In the genomic region with DNA sequence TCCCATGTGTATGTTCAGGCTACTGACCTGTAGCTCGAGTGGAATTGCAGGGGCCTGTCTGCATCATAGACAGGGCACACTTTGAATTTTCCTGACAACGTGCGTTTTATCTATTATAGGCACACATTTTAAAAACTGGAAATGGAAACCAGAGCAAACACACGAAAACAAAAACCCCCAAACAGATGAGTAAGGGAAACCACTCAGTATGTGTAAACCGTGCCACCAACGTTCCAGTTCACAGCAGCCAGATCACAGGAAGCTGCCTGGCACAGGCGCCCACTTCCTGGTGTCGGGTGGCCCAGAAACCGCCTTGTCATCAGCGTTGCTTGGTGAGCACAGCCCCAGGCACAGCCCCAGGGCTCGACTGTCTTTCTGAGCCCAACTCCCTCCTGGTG, we compare ENCODE assay signal across 8 cellular contexts.
DNase-seq lines count a peak whose midpoint lies in the region; ATAC-seq lines count a peak whose summit lies in the region.

No MANE protein-coding gene starts in this region.

- peak; percentile 74 for ATAC-seq in HG02970 (IDR thresholded peaks at IDR 0.05; ENCODE audit: low FRiP score, unreplicated experiment)

- DNase-seq in NCI-H2081 (lab: John Stamatoyannopoulos, UW), result peak; percentile 57 to 80
- no peak for DNase-seq in NCI-H2081 treated with DMSO at 0.1 percent for 48 hours (lab: John Stamatoyannopoulos, UW)
- DNase-seq in NOMO-1 (lab: John Stamatoyannopoulos, UW; ENCODE audit: unreplicated experiment in 2 of 2), result peak; percentile 32 to 61
- DNase-seq in activated CD8-positive, alpha-beta memory T cell treated with anti-CD3 and anti-CD28 coated beads, Interleukin-2, amount 50 U/mL, for 24 hours (ENCODE audit: extremely low read depth), result peak; percentile 86
- DNase-seq in fibroblast of gingiva (ENCODE audit: low read depth), result peak; percentile 88
- peak; percentile 81 for DNase-seq in stimulated activated CD4-positive, alpha-beta T cell treated with anti-CD3 and anti-CD28 coated beads, Interleukin-12 subunit alpha, Interleukin-12 subunit beta, amount 100 ng/mL, for 4 hours
- no peak for DNase-seq in epidermal melanocyte (ENCODE audit: insufficient read length, low spot score)

Comparison
In these comparisons a context has a peak if more than half of its experiments do, and no peak if none do; other contexts are left out.
1. DNase-seq: peak in NCI-H2081 (2 of 2), NOMO-1 (2 of 2), activated CD8-positive, alpha-beta memory T cell treated with anti-CD3 and anti-CD28 coated beads, Interleukin-2, amount 50 U/mL, for 24 hours (single experiment), fibroblast of gingiva (single experiment) and stimulated activated CD4-positive, alpha-beta T cell treated with anti-CD3 and anti-CD28 coated beads, Interleukin-12 subunit alpha, Interleukin-12 subunit beta, amount 100 ng/mL, for 4 hours (single experiment); none in NCI-H2081 treated with DMSO at 0.1 percent for 48 hours (single experiment) and epidermal melanocyte (single experiment).